ENCODE assay signal across 8 cellular contexts in genomic region chr5:172800088-172800551, GRCh38. TPM values are rescaled to one million over a fixed set of nuclear protein-coding genes. Genes with fewer than 3 reads are reported as not detected.
DNase-seq lines count a peak whose midpoint lies in the region; ATAC-seq and TF ChIP-seq lines count a peak whose summit lies in the region.

No MANE protein-coding gene starts in this region.

- peak overlapping the region; percentile 50; the same call in 1 of the 2 replicates for H3K9ac ChIP-seq in BLaER1

- TF ChIP-seq CTCF in fibroblast of villous mesenchyme (IDR thresholded peaks at IDR 0.05; ENCODE audit: insufficient read depth, low read depth, low read length): no peak

- peak overlapping the region; percentile 43 for H3K4me2 ChIP-seq in BLaER1

- H3K4me3 ChIP-seq in BLaER1 (no peak overlapping the region), fibroblast of villous mesenchyme (ENCODE audit: low read depth, low read length) (no peak overlapping the region), H7 (ENCODE audit: insufficient read depth, low read depth, low read length) (no peak overlapping the region)

- DNase-seq in SIG-M5 treated with dmso at 0.1 percent for 504 hours (lab: John Stamatoyannopoulos, UW; ENCODE audit: unreplicated experiment) (peak; percentile 96), fibroblast of villous mesenchyme (ENCODE audit: low read depth) (peak; percentile 99), non-pigmented ciliary epithelial cell (ENCODE audit: low read depth) (peak; percentile 83), NCI-H1436 (lab: John Stamatoyannopoulos, UW) (no peak), NCI-H2196 (lab: John Stamatoyannopoulos, UW; ENCODE audit: unreplicated experiment) (no peak), H7 (no peak)

- no peaks in the 10 kb centered on the region for H3K9me3 ChIP-seq in BLaER1

- H4K20me1 ChIP-seq in BLaER1: no peaks in the 10 kb centered on the region

- peaks cover 79% of the 10 kb centered on the region for H3K4me1 ChIP-seq in BLaER1

- no peak for ATAC-seq in HG02852 (IDR thresholded peaks at IDR 0.05; ENCODE audit: unreplicated experiment)

- H3K36me3 ChIP-seq in BLaER1 (no peaks in the 10 kb centered on the region), H7 (replicated peaks; ENCODE audit: control insufficient read depth, insufficient read depth, low read length) (no peaks in the 10 kb centered on the region)

- no peaks in the 10 kb centered on the region for H3K27me3 ChIP-seq in BLaER1
- no peaks in the 10 kb centered on the region for H3K27me3 ChIP-seq in H7 (ENCODE audit: control insufficient read depth, insufficient read depth, low read length)

- H3K27ac ChIP-seq in BLaER1: peak overlapping the region; percentile 83

RNA-seq across cellular contexts. Expression of gene DUSP1, which starts 29.1 kb away (rescaled TPM):
- 98.2 and 246 TPM in 2 replicates for total RNA-seq in fibroblast of villous mesenchyme
- 11.5 and 15.4 TPM in 2 replicates for total RNA-seq in H7 (2014; rRNA removed; shearing (Covaris generic))

RNA-seq across cellular contexts. Expression of gene ERGIC1, which starts 33.9 kb away (rescaled TPM):
- 89.5 and 139 TPM in 2 replicates for total RNA-seq in fibroblast of villous mesenchyme
- total RNA-seq in H7 (2014; rRNA removed; shearing (Covaris generic)): 97.7 and 102 TPM in 2 replicates

Comparison
In these comparisons a context has a peak if more than half of its experiments do, and no peak if none do; other contexts are left out.
1. DNase-seq: peak in SIG-M5 treated with dmso at 0.1 percent for 504 hours (single experiment), fibroblast of villous mesenchyme (single experiment) and non-pigmented ciliary epithelial cell (single experiment); none in NCI-H1436 (single experiment), NCI-H2196 (single experiment) and H7 (single experiment).